1 cellular context compared by ENCODE assay signal in the genomic region with DNA sequence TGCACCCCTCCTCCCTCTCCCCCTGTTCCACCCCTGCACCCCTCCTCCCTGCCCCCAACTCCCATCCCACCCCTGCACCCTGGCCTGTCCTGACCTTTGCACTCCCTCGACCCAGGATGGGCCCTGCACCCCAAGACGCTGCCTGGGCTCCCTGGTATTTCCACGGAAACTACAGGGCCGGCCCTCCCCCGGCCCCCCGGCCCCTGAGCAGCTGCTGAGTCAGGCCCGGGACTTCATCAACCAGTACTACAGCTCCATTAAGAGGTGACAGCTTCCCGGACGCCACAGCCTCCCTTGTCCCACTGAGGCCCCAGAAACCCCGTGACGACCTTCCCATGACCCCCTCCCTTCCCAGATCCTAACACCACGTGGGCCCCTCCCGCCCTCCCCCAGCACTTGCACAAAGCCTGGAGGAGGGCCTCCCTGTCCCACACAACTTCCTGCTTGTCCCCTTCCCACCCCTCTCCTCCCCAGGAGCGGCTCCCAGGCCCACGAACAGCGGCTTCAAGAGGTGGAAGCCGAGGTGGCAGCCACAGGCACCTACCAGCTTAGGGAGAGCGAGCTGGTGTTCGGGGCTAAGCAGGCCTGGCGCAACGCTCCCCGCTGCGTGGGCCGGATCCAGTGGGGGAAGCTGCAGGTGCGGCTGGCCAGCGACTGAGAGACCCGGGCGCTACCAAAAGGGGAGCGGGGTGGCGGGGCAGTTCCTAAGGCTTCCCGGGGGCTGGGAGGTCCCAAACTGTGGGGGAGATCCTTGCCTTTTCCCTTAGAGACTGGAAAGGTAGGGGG.
TF ChIP-seq lines count a peak whose summit lies in the region.

No MANE protein-coding gene starts in this region.

TF ChIP-seq in GM23338, 12 proteins besides CTCF, POLR2A, EP300 and RAD21:
- TF ChIP-seq ZNF331 (CRISPR knock-in tag; IDR thresholded peaks at IDR 0.05; ENCODE audit: low read depth) (no peak), NANOG (IDR thresholded peaks at IDR 0.05; ENCODE audit: borderline replicate concordance) (no peak), POLR2AphosphoS5 (IDR thresholded peaks at IDR 0.05; ENCODE audit: low read depth) (no peak), REST (IDR thresholded peaks at IDR 0.05; ENCODE audit: unreplicated experiment) (no peak), STAT1 (IDR thresholded peaks at IDR 0.05; ENCODE audit: unreplicated experiment) (no peak), CREB1 (CRISPR knock-in tag; IDR thresholded peaks at IDR 0.05; ENCODE audit: low read depth) (no peak), JUNB (IDR thresholded peaks at IDR 0.05; ENCODE audit: unreplicated experiment) (no peak), ZNF462 (CRISPR knock-in tag; IDR thresholded peaks at IDR 0.05) (no peak), EZH2 (IDR thresholded peaks at IDR 0.05; ENCODE audit: low read depth, unreplicated experiment) (no peak)
- TF ChIP-seq, protein P1, sequence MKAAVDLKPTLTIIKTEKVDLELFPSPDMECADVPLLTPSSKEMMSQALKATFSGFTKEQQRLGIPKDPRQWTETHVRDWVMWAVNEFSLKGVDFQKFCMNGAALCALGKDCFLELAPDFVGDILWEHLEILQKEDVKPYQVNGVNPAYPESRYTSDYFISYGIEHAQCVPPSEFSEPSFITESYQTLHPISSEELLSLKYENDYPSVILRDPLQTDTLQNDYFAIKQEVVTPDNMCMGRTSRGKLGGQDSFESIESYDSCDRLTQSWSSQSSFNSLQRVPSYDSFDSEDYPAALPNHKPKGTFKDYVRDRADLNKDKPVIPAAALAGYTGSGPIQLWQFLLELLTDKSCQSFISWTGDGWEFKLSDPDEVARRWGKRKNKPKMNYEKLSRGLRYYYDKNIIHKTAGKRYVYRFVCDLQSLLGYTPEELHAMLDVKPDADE (IDR thresholded peaks at IDR 0.05) = no peak
TF ChIP-seq in GM23338: peak in this region for 0.
